Comparison of ENCODE assay signal across 17 cellular contexts in the genomic region with DNA sequence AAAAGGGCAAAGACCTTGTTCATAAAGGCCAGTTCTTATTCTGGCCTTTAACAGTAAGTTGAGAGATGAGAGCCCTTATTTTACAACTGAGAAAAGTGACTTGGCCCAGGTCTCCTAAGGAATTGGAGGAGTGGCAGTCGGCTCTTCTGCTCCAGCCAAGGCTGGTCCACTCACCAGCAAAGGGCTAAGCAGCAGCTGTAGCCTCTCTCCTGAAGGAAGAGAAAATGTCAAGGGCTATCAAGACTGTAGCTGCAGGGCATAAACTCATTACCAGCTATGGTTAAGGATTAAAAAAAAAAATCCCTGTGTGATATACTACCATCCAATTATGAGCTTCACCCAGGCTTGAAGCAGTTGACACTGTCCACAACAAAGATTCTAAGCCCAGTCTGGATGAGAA.
DNase-seq lines count a peak whose midpoint lies in the region; ATAC-seq and TF ChIP-seq lines count a peak whose summit lies in the region.
"Had no signal": no experiment of that assay in that cellular context is flagged by ENCODE, and none has a peak within 500 bp of the region (broad histone marks: within the 10 kb centered on the region; RNA-seq: fewer than 3 reads in every experiment).

No MANE protein-coding gene starts in this region.

- intact Hi-C loops in left lung (cut with DNase I), result no loop called here
- intact Hi-C loops in esophagus muscularis mucosa (cut with DNase I), result loop anchor here (10.0 kb wide), 1 partner anchor 280 kb away; a partner anchor contains a TSS
- intact Hi-C loops in activated CD8-positive, alpha-beta T cell treated with anti-CD3 and anti-CD28 coated beads for 36 hours (cut with micrococcal nuclease), result no loop called here

- H3K4me1 ChIP-seq in left lung (no peaks in the 10 kb centered on the region), esophagus muscularis mucosa (peaks cover 10 to 17% (median 14%) of the 10 kb centered on the region in 4 donors)
- H3K4me1 ChIP-seq: SJSA1 had no signal

- H3K27me3 ChIP-seq in left lung, result no peaks in the 10 kb centered on the region
- H3K27me3 ChIP-seq in esophagus muscularis mucosa, result no peaks in the 10 kb centered on the region
- H3K27me3 ChIP-seq: SJSA1 had no signal

- no peak overlapping the region for H3K27ac ChIP-seq in left lung
- H3K27ac ChIP-seq in esophagus muscularis mucosa (replicated peaks in 1 of 4), result no peak overlapping the region
- H3K27ac ChIP-seq: SJSA1 had no signal

- 91% methylated on average over 1 of the region's 1 CpG for WGBS in esophagus muscularis mucosa

- H3K27ac Mint-ChIP-seq in activated CD8-positive, alpha-beta T cell treated with anti-CD3 and anti-CD28 coated beads for 36 hours, result no peak overlapping the region
- H3K27ac Mint-ChIP-seq: CD8-positive, alpha-beta memory T cell; H9 had no signal

- no peaks in the 10 kb centered on the region for H3K4me1 Mint-ChIP-seq in activated CD8-positive, alpha-beta T cell treated with anti-CD3 and anti-CD28 coated beads for 36 hours (ENCODE audit: low read depth)
- H3K4me1 Mint-ChIP-seq: CD8-positive, alpha-beta memory T cell; H9 had no signal

- H3K9me3 Mint-ChIP-seq in activated CD8-positive, alpha-beta T cell treated with anti-CD3 and anti-CD28 coated beads for 36 hours, result no peaks in the 10 kb centered on the region
- H3K9me3 Mint-ChIP-seq: H9 had no signal

- H3K4me3 Mint-ChIP-seq in activated CD8-positive, alpha-beta T cell treated with anti-CD3 and anti-CD28 coated beads for 36 hours, result no peak overlapping the region
- H3K4me3 Mint-ChIP-seq: CD8-positive, alpha-beta memory T cell; H9 had no signal

- H3K36me3 Mint-ChIP-seq in activated CD8-positive, alpha-beta T cell treated with anti-CD3 and anti-CD28 coated beads for 36 hours (ENCODE audit: low read depth), result no peaks in the 10 kb centered on the region
- H3K36me3 Mint-ChIP-seq: CD8-positive, alpha-beta memory T cell had no signal

- TF ChIP-seq CTCF in left lung (IDR thresholded peaks at IDR 0.05), result no peak
- TF ChIP-seq CTCF in esophagus muscularis mucosa (IDR thresholded peaks at IDR 0.05), result no peak
- TF ChIP-seq CTCF in activated CD8-positive, alpha-beta T cell treated with anti-CD3 and anti-CD28 coated beads for 36 hours (IDR thresholded peaks at IDR 0.05), result no peak

- no peak for TF ChIP-seq EP300 in esophagus muscularis mucosa (IDR thresholded peaks at IDR 0.05)

- peak; percentile 93 for ATAC-seq in left lung
- ATAC-seq in HG02970 (IDR thresholded peaks at IDR 0.05; ENCODE audit: low FRiP score, unreplicated experiment), result no peak
- no peak for ATAC-seq in activated CD8-positive, alpha-beta T cell treated with anti-CD3 and anti-CD28 coated beads for 36 hours
- ATAC-seq: Panc1 had no signal

- no peak overlapping the region for H3K4me3 ChIP-seq in left lung
- H3K4me3 ChIP-seq in esophagus muscularis mucosa, result no peak overlapping the region
- H3K4me3 ChIP-seq: SJSA1 had no signal

- H3K36me3 ChIP-seq in left lung (no peaks in the 10 kb centered on the region), esophagus muscularis mucosa (no peaks in the 10 kb centered on the region)
- H3K36me3 ChIP-seq: SJSA1 had no signal

- no peaks in the 10 kb centered on the region for H3K9me3 ChIP-seq in left lung
- no peaks in the 10 kb centered on the region for H3K9me3 ChIP-seq in esophagus muscularis mucosa
- H3K9me3 ChIP-seq: SJSA1 had no signal

- DNase-seq in DMS79 treated with DMSO at 0.1 percent for 48 hours (lab: John Stamatoyannopoulos, UW) (peak; percentile 50), NCI-H146 (lab: John Stamatoyannopoulos, UW) (peak; percentile 73), NCI-H69 (lab: John Stamatoyannopoulos, UW) (peak; percentile 90), left lung (peak in 1 of 2 donors; percentile 44), esophagus muscularis mucosa (ENCODE audit: extremely low spot score) (no peak)
- no peak for DNase-seq in activated CD8-positive, alpha-beta T cell treated with anti-CD3 and anti-CD28 coated beads for 36 hours
- DNase-seq: ACHN; C1 segment of cervical spinal cord; CD8-positive, alpha-beta memory T cell; H9; IMR-90; NCI-H2029 treated with DMSO at 0.1 percent for 48 hours; NCI-H510A; T-helper 2 cell had no signal

- POLR2A ChIA-PET in activated CD8-positive, alpha-beta T cell treated with anti-CD3 and anti-CD28 coated beads for 36 hours (lab: Charles Lee), result no interaction called here

- peaks cover 7% of the 10 kb centered on the region for H3K27me3 Mint-ChIP-seq in activated CD8-positive, alpha-beta T cell treated with anti-CD3 and anti-CD28 coated beads for 36 hours

- CTCF ChIA-PET in activated CD8-positive, alpha-beta T cell treated with anti-CD3 and anti-CD28 coated beads for 36 hours (lab: Charles Lee), result no interaction called here

- TF ChIP-seq POLR2A in esophagus muscularis mucosa (IDR thresholded peaks at IDR 0.05; ENCODE audit: low read depth), result no peak

Comparison
In these comparisons a context has a peak if more than half of its experiments do, and no peak if none do; other contexts are left out.
1. DNase-seq: peak in DMS79 treated with DMSO at 0.1 percent for 48 hours (single experiment), NCI-H146 (single experiment) and NCI-H69 (single experiment); none in esophagus muscularis mucosa (single experiment) and activated CD8-positive, alpha-beta T cell treated with anti-CD3 and anti-CD28 coated beads for 36 hours (single experiment).